In genomic region chr10:59324597-59324996, GRCh38 we compare ENCODE assay signal across 26 cellular contexts. TPM values are rescaled to one million over a fixed set of nuclear protein-coding genes. Genes with fewer than 3 reads are reported as not detected.
DNase-seq lines count a peak whose midpoint lies in the region; ATAC-seq, FAIRE-seq and TF ChIP-seq lines count a peak whose summit lies in the region.
"Had no signal": no experiment of that assay in that cellular context is flagged by ENCODE, and none has a peak within 500 bp of the region (broad histone marks: within the 10 kb centered on the region; RNA-seq: fewer than 3 reads in every experiment).

No MANE protein-coding gene starts in this region.

- TF ChIP-seq POLR2A in gastrocnemius medialis (IDR thresholded peaks at IDR 0.05) = no peak

- H3K27ac Mint-ChIP-seq in MCF 10A (ENCODE audit: low read depth, unreplicated experiment) = no peak overlapping the region
- H3K27ac Mint-ChIP-seq: CD8-positive, alpha-beta T cell had no signal

- H3K27me3 ChIP-seq in gastrocnemius medialis = no peaks in the 10 kb centered on the region
- peaks cover 7% of the 10 kb centered on the region for H3K27me3 ChIP-seq in PC-3 (ENCODE audit: low read length)
- H3K27me3 ChIP-seq: SJCRH30 had no signal

- H3K36me3 ChIP-seq in gastrocnemius medialis (no peaks in the 10 kb centered on the region), PC-3 (ENCODE audit: low read depth, low read length) (no peaks in the 10 kb centered on the region)
- H3K36me3 ChIP-seq: HAP-1, SJCRH30 had no signal

- no peak for TF ChIP-seq CTCF in gastrocnemius medialis (IDR thresholded peaks at IDR 0.05 in 4 of 5, conservative IDR thresholded peaks at IDR 0.05 in 1 of 5)
- TF ChIP-seq CTCF in PC-3 (conservative IDR thresholded peaks at IDR 0.05; ENCODE audit: low read depth, low read length) = no peak
- TF ChIP-seq CTCF in GM10248 (IDR thresholded peaks at IDR 0.05; ENCODE audit: control extremely low read depth, extremely low read depth, low read depth, missing control alignments) = no peak
- no peak for TF ChIP-seq CTCF in MCF 10A (IDR thresholded peaks at IDR 0.05; ENCODE audit: unreplicated experiment)

- H3K9me2 ChIP-seq in PC-3 (replicated peaks; ENCODE audit: low read length) = no peaks in the 10 kb centered on the region

- H3K4me3 ChIP-seq in gastrocnemius medialis (no peak overlapping the region), PC-3 (ENCODE audit: low read length) (no peak overlapping the region)
- H3K4me3 ChIP-seq: HAP-1, SJCRH30 had no signal

- peaks cover 11% of the 10 kb centered on the region for H3K27me3 Mint-ChIP-seq in MCF 10A (ENCODE audit: insufficient read depth, unreplicated experiment)

- H3K79me2 ChIP-seq in PC-3 (ENCODE audit: low read length) = no peaks in the 10 kb centered on the region

- no peak overlapping the region for H3K4me3 Mint-ChIP-seq in MCF 10A (ENCODE audit: unreplicated experiment)
- H3K4me3 Mint-ChIP-seq: CD8-positive, alpha-beta T cell had no signal

- H3K9me3 ChIP-seq in gastrocnemius medialis (no peaks in the 10 kb centered on the region), PC-3 (ENCODE audit: low read length) (no peaks in the 10 kb centered on the region)
- H3K9me3 ChIP-seq: HAP-1, SJCRH30 had no signal

- no peak overlapping the region for H2AFZ ChIP-seq in PC-3 (ENCODE audit: low read length)

- H3F3A ChIP-seq in PC-3 (ENCODE audit: low read length, unreplicated experiment) = no peaks in the 10 kb centered on the region

- CTCF ChIA-PET in PC-3 (lab: Charles Lee) = no interaction called here
- CTCF ChIA-PET in GM10248 (lab: Yijun Ruan, JAX) = no interaction called here
- CTCF ChIA-PET in MCF 10A (lab: Yijun Ruan, JAX) = no interaction called here

- no peak overlapping the region for H3K9ac ChIP-seq in PC-3 (ENCODE audit: low read length)

- FAIRE-seq in frontal cortex (lab: Jason Lieb, UNC) = peak; percentile 39
- FAIRE-seq: HepG2, RCC 7860 had no signal

- H3K4me1 ChIP-seq in gastrocnemius medialis (peaks cover 51 to 59% of the 10 kb centered on the region in 2 donors), PC-3 (ENCODE audit: insufficient read depth, low read length) (no peaks in the 10 kb centered on the region)
- H3K4me1 ChIP-seq: HAP-1 had no signal

- no peaks in the 10 kb centered on the region for H3K4me1 Mint-ChIP-seq in MCF 10A (ENCODE audit: insufficient read depth, unreplicated experiment)

- H4K20me1 ChIP-seq in PC-3 (ENCODE audit: low read length) = no peaks in the 10 kb centered on the region

- no peak for ATAC-seq in gastrocnemius medialis
- no peak for ATAC-seq in GM21423 (IDR thresholded peaks at IDR 0.05; ENCODE audit: unreplicated experiment)
- ATAC-seq in PC-3 = no peak
- ATAC-seq: CD8-positive, alpha-beta T cell; HepG2 had no signal

- H3K36me3 Mint-ChIP-seq in MCF 10A (ENCODE audit: insufficient read depth, unreplicated experiment) = no peaks in the 10 kb centered on the region
- H3K36me3 Mint-ChIP-seq: CD8-positive, alpha-beta T cell had no signal

- DNase-seq in H4 (ENCODE audit: low spot score) (peak; percentile 23), frontal cortex (ENCODE audit: low spot score in 2 of 2) (no peak), gastrocnemius medialis (no peak), PC-3 (no peak), GM10248 (ENCODE audit: extremely low spot score) (no peak), MCF 10A (ENCODE audit: unreplicated experiment) (no peak)
- DNase-seq: 8988T; AML-193; C1 segment of cervical spinal cord; CD8-positive, alpha-beta T cell; GF-D8; KBM-7; NCI-H1105; NCI-H2029 treated with DMSO at 0.1 percent for 48 hours; NCI-H226; NCI-H510A treated with DMSO at 0.1 percent for 48 hours; NCI-H748 treated with DMSO at 0.1 percent for 48 hours; NK-92 treated with Interleukin-12 subunit alpha and Interleukin-12 subunit beta, amount 100 ng/mL, for 24 hours had no signal

- H3K27ac ChIP-seq in angular gyrus (ENCODE audit: low read depth, low read length) = peak overlapping the region; percentile 56
- H3K27ac ChIP-seq in gastrocnemius medialis = peak overlapping the region; percentile 81 to 95 (median 88)
- no peak overlapping the region for H3K27ac ChIP-seq in PC-3 (ENCODE audit: low read length)
- H3K27ac ChIP-seq: HL-60, SJCRH30 had no signal

- no peaks in the 10 kb centered on the region for H3K9me3 Mint-ChIP-seq in MCF 10A (ENCODE audit: unreplicated experiment)
- H3K9me3 Mint-ChIP-seq: CD8-positive, alpha-beta T cell had no signal

- intact Hi-C loops in gastrocnemius medialis (cut with DNase I; ENCODE audit: low total_unique reads) = loop anchor here (5.0 kb wide), 1 partner anchor 38 kb away; the partner anchor contains the start of gene FAM13C
- intact Hi-C loops in PC-3 (cut with micrococcal nuclease) = no loop called here
- intact Hi-C loops in MCF 10A (cut with micrococcal nuclease) = no loop called here

- no peak overlapping the region for H3K4me2 ChIP-seq in PC-3 (ENCODE audit: low read length)

- POLR2A ChIA-PET in PC-3 (lab: Charles Lee; ENCODE audit: unreplicated experiment) = no interaction called here
- POLR2A ChIA-PET in GM10248 (lab: Yijun Ruan, JAX) = no interaction called here
- POLR2A ChIA-PET in MCF 10A (lab: Yijun Ruan, JAX) = interaction anchor here (0.7 kb wide), 1 partner anchor 73 kb away, joined by 3 read pairs; no protein-coding TSS in a partner anchor

- no TSS peak for BruUV-seq in PC-3 (replicated peaks; lab: Mats Ljungman, UMichigan)
- BruUV-seq in MCF 10A (replicated peaks; lab: Mats Ljungman, UMichigan) = no TSS peak

- in situ Hi-C loops in gastrocnemius medialis (cut with MboI; ENCODE audit: low sequenced_read_pairs in 4 of 4) = no loop called here

RNA-seq across cellular contexts. Expression of gene FAM13C, which starts 37.8 kb away (rescaled TPM):
- 3.9 and 8.1 TPM in 2 replicates for total RNA-seq in H4 (2014; rRNA removed; shearing (Covaris generic))
- 20.8 TPM for total RNA-seq in frontal cortex
- 100 to 1,000 TPM in 1 of 4 donors, 10 to 100 TPM in 2, 1 to 10 TPM in 1; 6.0 to 125 (median 17.6) TPM for total RNA-seq in gastrocnemius medialis
- total RNA-seq in PC-3 (2014; rRNA removed) = 0.07 and 0.63 TPM in 2 replicates
- not detected in 2 replicates for total RNA-seq in MCF 10A (2022)
- total RNA-seq: CD8-positive, alpha-beta T cell; HT-29 had no signal
